ENCODE assay signal across 21 cellular contexts in the genomic region with DNA sequence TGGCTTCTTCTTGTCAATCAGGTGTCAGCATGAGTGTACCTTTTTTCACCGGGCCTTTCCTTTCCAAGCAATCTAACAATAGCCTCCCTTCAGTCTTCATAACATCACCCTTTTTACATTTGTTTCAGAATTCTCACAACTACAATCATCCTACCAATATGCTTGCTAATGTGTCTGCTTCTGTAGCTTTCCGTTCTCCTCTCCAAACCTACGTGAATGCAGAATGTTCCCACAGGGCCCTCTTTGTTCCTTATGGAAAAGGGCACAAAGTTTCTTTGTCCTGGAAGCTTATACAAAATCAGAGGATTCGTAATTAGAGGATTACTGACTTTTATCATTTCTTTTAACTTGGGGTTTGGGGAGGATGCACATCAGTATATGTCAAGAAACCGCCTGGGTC.
"Had no signal": no experiment of that assay in that cellular context is flagged by ENCODE, and none has a peak within 500 bp of the region (broad histone marks: within the 10 kb centered on the region; RNA-seq: fewer than 3 reads in every experiment).

No MANE protein-coding gene starts in this region.

- H3K4me3 ChIP-seq: right lobe of liver, smooth muscle cell, thoracic aorta, upper lobe of right lung had no signal

- H3K27me3 ChIP-seq: foreskin keratinocyte, right lobe of liver, upper lobe of right lung had no signal

- DNase-seq: activated CD4-positive, alpha-beta T cell treated with anti-CD3 and anti-CD28 coated beads for 1 hour; activated CD8-positive, alpha-beta memory T cell treated with anti-CD3 and anti-CD28 coated beads for 24 hours; activated CD8-positive, alpha-beta memory T cell treated with anti-CD3 and anti-CD28 coated beads, Interleukin-2, amount 50 U/mL, for 48 hours; activated effector memory CD4-positive, alpha-beta T cell treated with Interleukin-2 at 50 U/mL for 16 hours; activated naive CD4-positive, alpha-beta T cell treated with anti-CD3 and anti-CD28 coated beads, Interleukin-2, amount 10 ng/mL, durations not matched to agents 7 days and 5 days; activated naive CD8-positive, alpha-beta T cell treated with anti-CD3 and anti-CD28 coated beads, Interleukin-2, amount 50 U/mL, for 24 hours; activated T-cell treated with anti-CD3 and anti-CD28 coated beads, Interleukin-2, amount 50 U/mL, for 48 hours; caudate nucleus; foreskin keratinocyte; kidney glomerular epithelial cell; mesendoderm; natural killer cell; occipital lobe; right lobe of liver; stimulated activated CD4-positive, alpha-beta T cell treated with anti-CD3 and anti-CD28 coated beads, Interleukin-4, amount 100 ng/mL, for 1 hour; stimulated activated naive CD8-positive, alpha-beta T cell treated with anti-CD3 and anti-CD28 coated beads, Interleukin-15, amount 100 ng/mL, for 72 hours; SW 1271; T-helper 2 cell; upper lobe of right lung had no signal

- H3K4me1 ChIP-seq: foreskin keratinocyte, right lobe of liver, upper lobe of right lung had no signal

- H3K4me2 ChIP-seq: smooth muscle cell had no signal

- ATAC-seq: activated naive CD8-positive, alpha-beta T cell treated with anti-CD3 and anti-CD28 coated beads, Interleukin-2, amount 50 U/mL, for 24 hours; foreskin keratinocyte; natural killer cell; right lobe of liver; stimulated activated naive CD8-positive, alpha-beta T cell treated with anti-CD3 and anti-CD28 coated beads, Interleukin-15, amount 100 ng/mL, for 72 hours; upper lobe of right lung had no signal

- H3K9me3 ChIP-seq: right lobe of liver, thoracic aorta, upper lobe of right lung had no signal

- H3K27ac ChIP-seq: foreskin keratinocyte, right lobe of liver, thoracic aorta, upper lobe of right lung had no signal

- H3K36me3 ChIP-seq: right lobe of liver, thoracic aorta, upper lobe of right lung had no signal
